14 cellular contexts compared by ENCODE assay signal in the genomic region with DNA sequence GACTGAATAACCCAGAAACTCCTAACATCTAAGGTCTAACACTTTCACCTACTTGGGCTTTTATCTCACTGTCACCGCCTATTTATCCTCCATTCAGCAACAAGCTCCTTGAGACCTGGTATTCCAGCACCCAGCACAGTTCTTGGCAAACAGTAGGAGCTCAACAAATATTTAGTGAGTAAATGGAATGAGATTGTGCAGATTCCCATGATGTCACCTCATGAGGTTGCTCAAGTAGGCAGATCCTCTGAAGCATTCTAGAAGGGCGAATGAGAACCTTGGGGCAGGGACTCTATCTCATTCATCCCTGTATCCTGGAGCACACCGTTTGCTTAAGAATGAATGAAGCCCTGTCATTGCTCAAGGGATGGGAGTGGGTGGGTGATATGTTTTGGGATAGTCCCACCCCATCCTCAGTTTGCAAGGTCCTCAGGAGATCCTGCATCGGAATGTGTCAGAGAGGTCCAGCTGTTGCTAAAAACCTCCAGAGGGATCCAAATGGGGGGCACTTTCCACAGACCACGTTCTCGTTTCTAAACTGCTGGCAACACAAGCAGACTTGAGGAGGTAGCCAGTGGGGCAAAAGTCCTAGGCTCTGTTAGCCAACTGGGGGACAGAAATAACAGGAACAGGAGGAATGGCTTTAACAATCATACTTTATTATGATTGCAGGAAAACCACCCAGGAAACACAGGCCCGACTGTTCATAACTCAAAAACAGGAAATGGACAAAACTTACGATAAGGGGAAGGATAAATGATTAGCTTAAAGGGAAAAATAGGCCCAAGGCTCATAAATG. TPM values are rescaled to one million over a fixed set of nuclear protein-coding genes. Genes with fewer than 3 reads are reported as not detected.
A peak's percentile ranks its signal among the peaks of the same experiment; 100 is the strongest.
DNase-seq lines count a peak whose midpoint lies in the region; ATAC-seq, FAIRE-seq and TF ChIP-seq lines count a peak whose summit lies in the region.
"Had no signal": no experiment of that assay in that cellular context is flagged by ENCODE, and none has a peak within 500 bp of the region (broad histone marks: within the 10 kb centered on the region; RNA-seq: fewer than 3 reads in every experiment).

No MANE protein-coding gene starts in this region.

- peak; percentile 12 for DNase-seq in NOMO-1 treated with DMSO at 0.1 percent for 48 hours (lab: John Stamatoyannopoulos, UW; ENCODE audit: unreplicated experiment)
- DNase-seq in NOMO-1 treated with dmso at 0.1 percent for 144 hours (lab: John Stamatoyannopoulos, UW; ENCODE audit: unreplicated experiment), result no peak
- peak; percentile 44 for DNase-seq in astrocyte of the hippocampus (ENCODE audit: low read depth, low spot score)
- DNase-seq in kidney tubule cell (ENCODE audit: low spot score), result peak; percentile 91
- no peak for DNase-seq in tibial artery
- DNase-seq in WTC11 (ENCODE audit: low spot score), result no peak
- no peak for DNase-seq in HuH-7.5 (ENCODE audit: low spot score)
- no peak for DNase-seq in HTR-8/SVneo (ENCODE audit: insufficient read length, low spot score)
- DNase-seq: activated T-cell treated with anti-CD3 and anti-CD28 coated beads, Interleukin-2, amount 50 U/mL, for 1 hour; NCI-H510A treated with DMSO at 0.1 percent for 48 hours; SHP77; WERI-Rb-1 had no signal

- TF ChIP-seq CTCF in tibial artery (IDR thresholded peaks at IDR 0.05), result no peak
- TF ChIP-seq CTCF in WTC11 (IDR thresholded peaks at IDR 0.05), result no peak

- H3K9me3 ChIP-seq in tibial artery, result no peaks in the 10 kb centered on the region
- H3K9me3 ChIP-seq: tibial nerve had no signal

- no peaks in the 10 kb centered on the region for H3K36me3 Mint-ChIP-seq in WTC11

- no peak for ATAC-seq in WTC11

- peaks cover 39% of the 10 kb centered on the region for H3K4me1 Mint-ChIP-seq in WTC11

- H3K27ac Mint-ChIP-seq in WTC11, result no peak overlapping the region

- CTCF ChIA-PET in WTC11 (lab: Charles Lee), result no interaction called here

- POLR2A ChIA-PET in WTC11 (lab: Charles Lee), result no interaction called here

- H3K27ac ChIP-seq in tibial artery, result peak overlapping the region; percentile 39 to 56
- H3K27ac ChIP-seq: tibial nerve, WERI-Rb-1 had no signal

- H3K4me3 ChIP-seq in tibial artery, result no peak overlapping the region
- H3K4me3 ChIP-seq: tibial nerve had no signal

- peaks cover 0 to 20% (median 13%) of the 10 kb centered on the region in 4 donors for H3K4me1 ChIP-seq in tibial artery
- H3K4me1 ChIP-seq: tibial nerve had no signal

- no peak overlapping the region for H3K4me3 Mint-ChIP-seq in WTC11

- H3K27me3 Mint-ChIP-seq in WTC11 (ENCODE audit: low read depth), result peaks cover 10% of the 10 kb centered on the region

- H3K27me3 ChIP-seq in tibial artery, result no peaks in the 10 kb centered on the region
- H3K27me3 ChIP-seq: tibial nerve had no signal

- FAIRE-seq in HTR-8/SVneo (lab: Jason Lieb, UNC), result no peak
- FAIRE-seq: A204.1 had no signal

- H3K9me3 Mint-ChIP-seq in WTC11, result peaks cover 5% of the 10 kb centered on the region

- intact Hi-C loops in tibial artery (cut with DNase I; ENCODE audit: low total_unique reads), result no loop called here

- H3K36me3 ChIP-seq in tibial artery, result no peaks in the 10 kb centered on the region
- H3K36me3 ChIP-seq: tibial nerve, WERI-Rb-1 had no signal

TF ChIP-seq in WTC11, 78 proteins besides CTCF, POLR2A, EP300 and RAD21:
- TF ChIP-seq SMAD4 (CRISPR knock-in tag; IDR thresholded peaks at IDR 0.05) (no peak), EMX1 (CRISPR knock-in tag; IDR thresholded peaks at IDR 0.05) (no peak), ESRRA (CRISPR knock-in tag; IDR thresholded peaks at IDR 0.05; ENCODE audit: borderline replicate concordance) (no peak)
- TF ChIP-seq, protein P1, sequence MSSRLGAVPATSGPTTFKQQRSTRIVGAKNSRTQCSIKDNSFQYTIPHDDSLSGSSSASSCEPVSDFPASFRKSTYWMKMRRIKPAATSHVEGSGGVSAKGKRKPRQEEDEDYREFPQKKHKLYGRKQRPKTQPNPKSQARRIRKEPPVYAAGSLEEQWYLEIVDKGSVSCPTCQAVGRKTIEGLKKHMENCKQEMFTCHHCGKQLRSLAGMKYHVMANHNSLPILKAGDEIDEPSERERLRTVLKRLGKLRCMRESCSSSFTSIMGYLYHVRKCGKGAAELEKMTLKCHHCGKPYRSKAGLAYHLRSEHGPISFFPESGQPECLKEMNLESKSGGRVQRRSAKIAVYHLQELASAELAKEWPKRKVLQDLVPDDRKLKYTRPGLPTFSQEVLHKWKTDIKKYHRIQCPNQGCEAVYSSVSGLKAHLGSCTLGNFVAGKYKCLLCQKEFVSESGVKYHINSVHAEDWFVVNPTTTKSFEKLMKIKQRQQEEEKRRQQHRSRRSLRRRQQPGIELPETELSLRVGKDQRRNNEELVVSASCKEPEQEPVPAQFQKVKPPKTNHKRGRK (CRISPR knock-in tag; IDR thresholded peaks at IDR 0.05; ENCODE audit: borderline replicate concordance), result no peak
- TF ChIP-seq, protein P2, sequence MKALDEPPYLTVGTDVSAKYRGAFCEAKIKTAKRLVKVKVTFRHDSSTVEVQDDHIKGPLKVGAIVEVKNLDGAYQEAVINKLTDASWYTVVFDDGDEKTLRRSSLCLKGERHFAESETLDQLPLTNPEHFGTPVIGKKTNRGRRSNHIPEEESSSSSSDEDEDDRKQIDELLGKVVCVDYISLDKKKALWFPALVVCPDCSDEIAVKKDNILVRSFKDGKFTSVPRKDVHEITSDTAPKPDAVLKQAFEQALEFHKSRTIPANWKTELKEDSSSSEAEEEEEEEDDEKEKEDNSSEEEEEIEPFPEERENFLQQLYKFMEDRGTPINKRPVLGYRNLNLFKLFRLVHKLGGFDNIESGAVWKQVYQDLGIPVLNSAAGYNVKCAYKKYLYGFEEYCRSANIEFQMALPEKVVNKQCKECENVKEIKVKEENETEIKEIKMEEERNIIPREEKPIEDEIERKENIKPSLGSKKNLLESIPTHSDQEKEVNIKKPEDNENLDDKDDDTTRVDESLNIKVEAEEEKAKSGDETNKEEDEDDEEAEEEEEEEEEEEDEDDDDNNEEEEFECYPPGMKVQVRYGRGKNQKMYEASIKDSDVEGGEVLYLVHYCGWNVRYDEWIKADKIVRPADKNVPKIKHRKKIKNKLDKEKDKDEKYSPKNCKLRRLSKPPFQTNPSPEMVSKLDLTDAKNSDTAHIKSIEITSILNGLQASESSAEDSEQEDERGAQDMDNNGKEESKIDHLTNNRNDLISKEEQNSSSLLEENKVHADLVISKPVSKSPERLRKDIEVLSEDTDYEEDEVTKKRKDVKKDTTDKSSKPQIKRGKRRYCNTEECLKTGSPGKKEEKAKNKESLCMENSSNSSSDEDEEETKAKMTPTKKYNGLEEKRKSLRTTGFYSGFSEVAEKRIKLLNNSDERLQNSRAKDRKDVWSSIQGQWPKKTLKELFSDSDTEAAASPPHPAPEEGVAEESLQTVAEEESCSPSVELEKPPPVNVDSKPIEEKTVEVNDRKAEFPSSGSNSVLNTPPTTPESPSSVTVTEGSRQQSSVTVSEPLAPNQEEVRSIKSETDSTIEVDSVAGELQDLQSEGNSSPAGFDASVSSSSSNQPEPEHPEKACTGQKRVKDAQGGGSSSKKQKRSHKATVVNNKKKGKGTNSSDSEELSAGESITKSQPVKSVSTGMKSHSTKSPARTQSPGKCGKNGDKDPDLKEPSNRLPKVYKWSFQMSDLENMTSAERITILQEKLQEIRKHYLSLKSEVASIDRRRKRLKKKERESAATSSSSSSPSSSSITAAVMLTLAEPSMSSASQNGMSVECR (CRISPR knock-in tag; IDR thresholded peaks at IDR 0.05; ENCODE audit: borderline replicate concordance), result no peak
- TF ChIP-seq, protein P3, sequence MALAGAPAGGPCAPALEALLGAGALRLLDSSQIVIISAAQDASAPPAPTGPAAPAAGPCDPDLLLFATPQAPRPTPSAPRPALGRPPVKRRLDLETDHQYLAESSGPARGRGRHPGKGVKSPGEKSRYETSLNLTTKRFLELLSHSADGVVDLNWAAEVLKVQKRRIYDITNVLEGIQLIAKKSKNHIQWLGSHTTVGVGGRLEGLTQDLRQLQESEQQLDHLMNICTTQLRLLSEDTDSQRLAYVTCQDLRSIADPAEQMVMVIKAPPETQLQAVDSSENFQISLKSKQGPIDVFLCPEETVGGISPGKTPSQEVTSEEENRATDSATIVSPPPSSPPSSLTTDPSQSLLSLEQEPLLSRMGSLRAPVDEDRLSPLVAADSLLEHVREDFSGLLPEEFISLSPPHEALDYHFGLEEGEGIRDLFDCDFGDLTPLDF (CRISPR knock-in tag; IDR thresholded peaks at IDR 0.05), result no peak
- TF ChIP-seq, protein P4, sequence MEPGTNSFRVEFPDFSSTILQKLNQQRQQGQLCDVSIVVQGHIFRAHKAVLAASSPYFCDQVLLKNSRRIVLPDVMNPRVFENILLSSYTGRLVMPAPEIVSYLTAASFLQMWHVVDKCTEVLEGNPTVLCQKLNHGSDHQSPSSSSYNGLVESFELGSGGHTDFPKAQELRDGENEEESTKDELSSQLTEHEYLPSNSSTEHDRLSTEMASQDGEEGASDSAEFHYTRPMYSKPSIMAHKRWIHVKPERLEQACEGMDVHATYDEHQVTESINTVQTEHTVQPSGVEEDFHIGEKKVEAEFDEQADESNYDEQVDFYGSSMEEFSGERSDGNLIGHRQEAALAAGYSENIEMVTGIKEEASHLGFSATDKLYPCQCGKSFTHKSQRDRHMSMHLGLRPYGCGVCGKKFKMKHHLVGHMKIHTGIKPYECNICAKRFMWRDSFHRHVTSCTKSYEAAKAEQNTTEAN (CRISPR knock-in tag; IDR thresholded peaks at IDR 0.05), result no peak

RNA-seq across cellular contexts. Expression of a gene that starts 42.0 kb away (rescaled TPM):
- 0.50 to 1.0 TPM (median 0.80 TPM) in 3 replicates for total RNA-seq in WTC11 (2021)

Comparison
In these comparisons a context has a peak if more than half of its experiments do, and no peak if none do; other contexts are left out.
1. DNase-seq: peak in NOMO-1 treated with DMSO at 0.1 percent for 48 hours (single experiment), astrocyte of the hippocampus (single experiment) and kidney tubule cell (single experiment); none in NOMO-1 treated with dmso at 0.1 percent for 144 hours (single experiment), tibial artery (0 of 2), WTC11 (single experiment), HuH-7.5 (single experiment) and HTR-8/SVneo (single experiment).